ENCODE assay signal across 15 cellular contexts in the genomic region with DNA sequence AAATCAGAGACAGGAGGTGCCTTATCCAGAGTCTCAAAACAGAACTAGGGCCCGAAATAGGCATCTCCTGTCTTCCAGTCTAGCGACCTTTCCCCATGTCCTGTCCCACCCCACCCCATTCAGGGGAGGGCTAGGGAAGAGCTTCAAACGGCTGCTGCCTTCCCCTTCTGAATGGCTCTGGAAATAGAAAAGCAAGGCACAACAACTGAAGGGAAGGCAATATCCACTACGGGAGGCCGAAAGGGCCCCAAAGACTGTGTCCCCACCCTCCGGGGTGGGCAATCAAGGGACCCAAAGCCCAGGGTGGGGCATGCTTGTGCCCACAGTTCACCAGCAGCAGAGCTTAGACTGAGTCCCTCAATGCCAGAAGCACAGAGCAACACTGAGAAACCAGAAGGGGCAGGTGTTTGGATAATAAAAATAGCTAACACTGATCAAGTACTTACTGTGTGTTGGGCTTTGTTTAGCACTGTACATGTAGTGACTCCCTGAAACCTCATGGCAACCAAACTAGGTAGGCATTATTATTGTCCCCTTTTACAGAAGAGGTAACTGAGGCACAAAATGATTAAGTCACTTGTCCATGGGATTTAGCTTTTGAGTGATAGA. TPM values are rescaled to one million over a fixed set of nuclear protein-coding genes. Genes with fewer than 3 reads are reported as not detected.
DNase-seq lines count a peak whose midpoint lies in the region; ATAC-seq, FAIRE-seq and TF ChIP-seq lines count a peak whose summit lies in the region.
"Had no signal": no experiment of that assay in that cellular context is flagged by ENCODE, and none has a peak within 500 bp of the region (broad histone marks: within the 10 kb centered on the region; RNA-seq: fewer than 3 reads in every experiment).

No MANE protein-coding gene starts in this region.

- peaks cover 47% of the 10 kb centered on the region for H3K4me1 ChIP-seq in adipocyte (ENCODE audit: control insufficient read depth, insufficient read depth, low read length)
- H3K4me1 ChIP-seq in lower lobe of right lung: peaks cover 93% of the 10 kb centered on the region

- H3K36me3 Mint-ChIP-seq in IgD-negative memory B cell: peaks cover 3% of the 10 kb centered on the region
- H3K36me3 Mint-ChIP-seq in stimulated activated naive B cell treated with anti-CD40 and anti-IgM and Interleukin-4, amounts not matched to agents 10 μg/mL and 1 μg/mL and 100 μg/mL, for 72 hours: peaks cover 10 to 23% of the 10 kb centered on the region in 2 donors
- no peaks in the 10 kb centered on the region for H3K36me3 Mint-ChIP-seq in activated CD4-positive, alpha-beta T cell treated with anti-CD3 and anti-CD28 coated beads, Interleukin-2, amount 10 ng/mL, durations not matched to agents 7 days and 5 days (ENCODE audit: low read depth)
- H3K36me3 Mint-ChIP-seq: activated CD8-positive, alpha-beta memory T cell treated with anti-CD3 and anti-CD28 coated beads, Interleukin-2, amount 10 ng/mL, durations not matched to agents 7 days and 5 days had no signal

- intact Hi-C loops in lower lobe of right lung (cut with DNase I): no loop called here

- no peak for TF ChIP-seq CTCF in lower lobe of right lung (IDR thresholded peaks at IDR 0.05)

- H3K27me3 ChIP-seq in adipocyte (replicated peaks; ENCODE audit: control insufficient read depth, insufficient read depth, low read length) (peaks cover 26% of the 10 kb centered on the region), lower lobe of right lung (ENCODE audit: low read depth) (no peaks in the 10 kb centered on the region)

- H3K27ac Mint-ChIP-seq in IgD-negative memory B cell: peak overlapping the region; percentile 85 to 97 (median 96)
- peak overlapping the region; percentile 93 for H3K27ac Mint-ChIP-seq in stimulated activated naive B cell treated with anti-CD40 and anti-IgM and Interleukin-4, amounts not matched to agents 10 μg/mL and 1 μg/mL and 100 μg/mL, for 72 hours
- H3K27ac Mint-ChIP-seq in activated CD4-positive, alpha-beta T cell treated with anti-CD3 and anti-CD28 coated beads, Interleukin-2, amount 10 ng/mL, durations not matched to agents 7 days and 5 days: no peak overlapping the region
- H3K27ac Mint-ChIP-seq: activated CD8-positive, alpha-beta memory T cell treated with anti-CD3 and anti-CD28 coated beads, Interleukin-2, amount 10 ng/mL, durations not matched to agents 7 days and 5 days; activated naive CD4-positive, alpha-beta T cell treated with anti-CD3 and anti-CD28 coated beads for 36 hours had no signal

- H3K36me3 ChIP-seq in adipocyte (ENCODE audit: control insufficient read depth, insufficient read depth, low read length, severe bottlenecking) (no peaks in the 10 kb centered on the region), lower lobe of right lung (peaks cover 16% of the 10 kb centered on the region)
- H3K36me3 ChIP-seq: WERI-Rb-1 had no signal

- H3K9me3 ChIP-seq in adipocyte (ENCODE audit: control insufficient read depth, low read length) (no peaks in the 10 kb centered on the region), lower lobe of right lung (no peaks in the 10 kb centered on the region)

- no peak for TF ChIP-seq POLR2A in H54 (IDR thresholded peaks at IDR 0.05; ENCODE audit: low read depth, low read length)

- CTCF ChIA-PET in activated CD4-positive, alpha-beta T cell treated with anti-CD3 and anti-CD28 coated beads, Interleukin-2, amount 10 ng/mL, durations not matched to agents 7 days and 5 days (lab: Charles Lee): interaction anchor here (1.1 kb wide), 1 partner anchor 19 kb away, joined by 4 read pairs; no protein-coding TSS in a partner anchor

- H3K9me3 Mint-ChIP-seq in IgD-negative memory B cell: no peaks in the 10 kb centered on the region
- no peaks in the 10 kb centered on the region for H3K9me3 Mint-ChIP-seq in stimulated activated naive B cell treated with anti-CD40 and anti-IgM and Interleukin-4, amounts not matched to agents 10 μg/mL and 1 μg/mL and 100 μg/mL, for 72 hours
- H3K9me3 Mint-ChIP-seq in activated CD4-positive, alpha-beta T cell treated with anti-CD3 and anti-CD28 coated beads, Interleukin-2, amount 10 ng/mL, durations not matched to agents 7 days and 5 days: no peaks in the 10 kb centered on the region
- H3K9me3 Mint-ChIP-seq: activated naive CD4-positive, alpha-beta T cell treated with anti-CD3 and anti-CD28 coated beads for 36 hours had no signal

- POLR2A ChIA-PET in activated CD4-positive, alpha-beta T cell treated with anti-CD3 and anti-CD28 coated beads, Interleukin-2, amount 10 ng/mL, durations not matched to agents 7 days and 5 days (lab: Charles Lee): no interaction called here

- H3K27me3 Mint-ChIP-seq in IgD-negative memory B cell: no peaks in the 10 kb centered on the region
- H3K27me3 Mint-ChIP-seq in stimulated activated naive B cell treated with anti-CD40 and anti-IgM and Interleukin-4, amounts not matched to agents 10 μg/mL and 1 μg/mL and 100 μg/mL, for 72 hours: no peaks in the 10 kb centered on the region
- H3K27me3 Mint-ChIP-seq in activated CD4-positive, alpha-beta T cell treated with anti-CD3 and anti-CD28 coated beads, Interleukin-2, amount 10 ng/mL, durations not matched to agents 7 days and 5 days: no peaks in the 10 kb centered on the region
- H3K27me3 Mint-ChIP-seq: activated CD8-positive, alpha-beta memory T cell treated with anti-CD3 and anti-CD28 coated beads, Interleukin-2, amount 10 ng/mL, durations not matched to agents 7 days and 5 days had no signal

- peak overlapping the region; percentile 78 for H3K27ac ChIP-seq in lower lobe of right lung
- H3K27ac ChIP-seq: C4-2B, WERI-Rb-1 had no signal

- FAIRE-seq in H54 (lab: Jason Lieb, UNC): no peak

- peaks cover 90 to 94% (median 90%) of the 10 kb centered on the region in 3 donors for H3K4me1 Mint-ChIP-seq in IgD-negative memory B cell
- peaks cover 87 to 99% of the 10 kb centered on the region in 2 donors for H3K4me1 Mint-ChIP-seq in stimulated activated naive B cell treated with anti-CD40 and anti-IgM and Interleukin-4, amounts not matched to agents 10 μg/mL and 1 μg/mL and 100 μg/mL, for 72 hours
- peaks cover 45% of the 10 kb centered on the region for H3K4me1 Mint-ChIP-seq in activated CD4-positive, alpha-beta T cell treated with anti-CD3 and anti-CD28 coated beads, Interleukin-2, amount 10 ng/mL, durations not matched to agents 7 days and 5 days

- no peak for DNase-seq in adipocyte (ENCODE audit: low read depth)
- DNase-seq in lower lobe of right lung: no peak
- no peak for DNase-seq in stimulated activated naive B cell treated with anti-CD40 and anti-IgM and Interleukin-4, amounts not matched to agents 10 μg/mL and 1 μg/mL and 100 μg/mL, for 72 hours
- no peak for DNase-seq in SW 1271 (lab: John Stamatoyannopoulos, UW)
- DNase-seq in activated CD4-positive, alpha-beta T cell treated with anti-CD3 and anti-CD28 coated beads, Interleukin-2, amount 10 ng/mL, durations not matched to agents 7 days and 5 days: no peak
- DNase-seq in H54 (ENCODE audit: insufficient read length, low spot score): no peak
- DNase-seq: activated CD8-positive, alpha-beta memory T cell treated with anti-CD3 and anti-CD28 coated beads, Interleukin-2, amount 10 ng/mL, durations not matched to agents 7 days and 5 days; activated naive CD4-positive, alpha-beta T cell treated with anti-CD3 and anti-CD28 coated beads for 36 hours; hypothalamus; NCI-H2171 treated with DMSO at 0.1 percent for 48 hours; WERI-Rb-1 had no signal

- peak overlapping the region; percentile 64 for H3K9ac ChIP-seq in adipocyte (ENCODE audit: low read length)

- H3K4me3 ChIP-seq in adipocyte (ENCODE audit: low read length) (no peak overlapping the region), lower lobe of right lung (no peak overlapping the region)

- no peak for ATAC-seq in lower lobe of right lung
- ATAC-seq in stimulated activated naive B cell treated with anti-CD40 and anti-IgM and Interleukin-4, amounts not matched to agents 10 μg/mL and 1 μg/mL and 100 μg/mL, for 72 hours (replicated peaks): no peak
- ATAC-seq in HG02981 (IDR thresholded peaks at IDR 0.05; ENCODE audit: unreplicated experiment): no peak
- ATAC-seq: activated CD8-positive, alpha-beta memory T cell treated with anti-CD3 and anti-CD28 coated beads, Interleukin-2, amount 10 ng/mL, durations not matched to agents 7 days and 5 days; SK-N-SH treated with all-trans-retinoic acid at 6 μM for 48 hours had no signal

- H3K4me3 Mint-ChIP-seq in IgD-negative memory B cell: peak overlapping the region; percentile 28 to 94 (median 80)
- H3K4me3 Mint-ChIP-seq in stimulated activated naive B cell treated with anti-CD40 and anti-IgM and Interleukin-4, amounts not matched to agents 10 μg/mL and 1 μg/mL and 100 μg/mL, for 72 hours: peak overlapping the region in 1 of 2 donors; percentile 62
- no peak overlapping the region for H3K4me3 Mint-ChIP-seq in activated CD4-positive, alpha-beta T cell treated with anti-CD3 and anti-CD28 coated beads, Interleukin-2, amount 10 ng/mL, durations not matched to agents 7 days and 5 days
- H3K4me3 Mint-ChIP-seq: activated CD8-positive, alpha-beta memory T cell treated with anti-CD3 and anti-CD28 coated beads, Interleukin-2, amount 10 ng/mL, durations not matched to agents 7 days and 5 days; activated naive CD4-positive, alpha-beta T cell treated with anti-CD3 and anti-CD28 coated beads for 36 hours had no signal

RNA-seq across cellular contexts. Expression of a gene that starts 38.5 kb away (rescaled TPM):
- polyA plus RNA-seq in IgD-negative memory B cell: 31.0 TPM
- 29.4 TPM for total RNA-seq in lower lobe of right lung
- under 1 TPM; 0.20 to 0.31 TPM for total RNA-seq in activated CD4-positive, alpha-beta T cell treated with anti-CD3 and anti-CD28 coated beads, Interleukin-2, amount 10 ng/mL, durations not matched to agents 7 days and 5 days

Comparison
In these comparisons a context has a peak if more than half of its experiments do, and no peak if none do; other contexts are left out.
1. RNA of a gene that starts 38.5 kb away (total RNA-seq): 29.4 TPM in lower lobe of right lung (single experiment); 0.20 to 0.31 TPM in activated CD4-positive, alpha-beta T cell treated with anti-CD3 and anti-CD28 coated beads, Interleukin-2, amount 10 ng/mL, durations not matched to agents 7 days and 5 days; every median in the first group is over 10 times any median in the second.